In genomic region chr10:121681171-121681752, GRCh38 we compare ENCODE assay signal across 2 cellular contexts.
TF ChIP-seq lines count a peak whose summit lies in the region.

No MANE protein-coding gene starts in this region.

TF ChIP-seq in HCT116, 20 proteins besides CTCF, POLR2A, EP300 and RAD21:
- no peak for TF ChIP-seq ELF1 (IDR thresholded peaks at IDR 0.05; ENCODE audit: borderline replicate concordance, low read depth)
- no peak for TF ChIP-seq MAX (IDR thresholded peaks at IDR 0.05)
TF ChIP-seq in HCT116: peak in this region for 0.

TF ChIP-seq in H1, 55 proteins besides CTCF, POLR2A, EP300 and RAD21:
- TF ChIP-seq TEAD4 (IDR thresholded peaks at IDR 0.05; ENCODE audit: low read depth, low read length) (peak; percentile 15; the same call in 1 of the 2 replicates), BRCA1 (IDR thresholded peaks at IDR 0.05; ENCODE audit: low read depth, low read length) (no peak)
